Comparison of ENCODE assay signal across 2 cellular contexts in genomic region chr16:13118091-13118490, GRCh38.
TF ChIP-seq lines count a peak whose summit lies in the region.

No MANE protein-coding gene starts in this region.

TF ChIP-seq in GM23338, 12 proteins besides CTCF, POLR2A, EP300 and RAD21 (continued from another document):
- TF ChIP-seq REST (IDR thresholded peaks at IDR 0.05; ENCODE audit: unreplicated experiment) (no peak), ZNF462 (CRISPR knock-in tag; IDR thresholded peaks at IDR 0.05) (no peak), ETS1 (IDR thresholded peaks at IDR 0.05) (no peak), STAT1 (IDR thresholded peaks at IDR 0.05; ENCODE audit: unreplicated experiment) (no peak), EZH2phosphoT487 (IDR thresholded peaks at IDR 0.05; ENCODE audit: unreplicated experiment) (no peak)

TF ChIP-seq in H1, 55 proteins besides CTCF, POLR2A, EP300 and RAD21 (continued from another document):
- TF ChIP-seq CHD7 (IDR thresholded peaks at IDR 0.05; ENCODE audit: insufficient replicate concordance, low read length) (no peak), ZNF274 (IDR thresholded peaks at IDR 0.05; ENCODE audit: borderline replicate concordance, extremely low read depth, low read length) (no peak), SP4 (IDR thresholded peaks at IDR 0.05; ENCODE audit: low read length) (no peak), CBX5 (IDR thresholded peaks at IDR 0.05; ENCODE audit: low read depth, low read length) (no peak)
TF ChIP-seq in H1: peak in this region for 0.
